8 cellular contexts compared by ENCODE assay signal in the genomic region with DNA sequence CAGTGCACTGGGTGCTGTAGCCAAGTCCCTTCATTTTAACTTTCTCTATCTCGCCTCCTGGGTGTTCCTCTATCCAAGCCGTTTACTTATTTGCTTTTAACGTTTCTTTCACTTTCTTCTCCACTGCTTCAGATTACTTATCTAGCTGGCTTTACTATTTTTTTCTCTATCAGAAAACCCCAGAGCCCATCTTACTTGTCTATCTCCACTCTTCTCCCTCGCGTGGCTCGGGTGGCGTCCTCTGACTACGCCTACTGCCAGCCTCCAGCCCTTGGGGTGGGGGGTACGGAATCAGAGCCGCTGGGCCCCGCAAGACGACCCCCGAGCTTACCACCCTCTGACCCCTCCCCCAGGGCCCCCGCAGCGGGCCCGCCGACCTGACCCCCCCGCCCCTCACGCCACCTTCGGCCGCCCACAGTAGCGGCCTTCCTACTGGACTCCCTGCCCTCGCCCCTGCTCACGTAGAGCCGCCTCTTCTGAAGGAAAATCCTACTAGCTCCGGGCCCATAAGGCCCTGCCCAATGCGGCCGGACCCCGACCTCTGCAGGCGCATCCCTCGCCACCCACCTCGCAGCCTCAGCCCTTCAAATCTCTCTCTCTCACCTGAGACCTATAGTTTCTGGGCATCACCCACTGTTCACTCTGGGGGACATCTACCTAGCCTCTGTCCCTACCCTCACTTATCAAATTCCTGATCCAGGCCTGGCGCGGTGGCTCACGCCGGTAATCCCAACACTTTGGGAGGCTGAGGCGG. TPM values are rescaled to one million over a fixed set of nuclear protein-coding genes. Genes with fewer than 3 reads are reported as not detected.
DNase-seq lines count a peak whose midpoint lies in the region; ATAC-seq, FAIRE-seq and TF ChIP-seq lines count a peak whose summit lies in the region.

No MANE protein-coding gene starts in this region.

- SMC1A ChIA-PET in GM12878 (lab: Charles Lee; ENCODE audit: uncharacterized antibody, unreplicated experiment), result interaction anchor here (1.3 kb wide), 1 partner anchor 68 kb away, joined by 3 read pairs; no protein-coding TSS in a partner anchor

- RAD21 ChIA-PET in GM12878 (lab: Charles Lee; ENCODE audit: unreplicated experiment), result interaction anchor here (1.0 to 2.0 kb wide), 3 partner anchors 15 to 105 kb away, joined by 3 to 10 read pairs (median 3); partner anchors contain the start of gene PSMB10

- peak overlapping the region; percentile 96 for H3K4me3 ChIP-seq in GM12878
- H3K4me3 ChIP-seq in right lobe of liver, result peak overlapping the region; percentile 79 to 91 (median 88)
- H3K4me3 ChIP-seq in uterus, result peak overlapping the region; percentile 73 to 92

- peak overlapping the region; percentile 96 for H3K27ac Mint-ChIP-seq in activated naive CD4-positive, alpha-beta T cell treated with anti-CD3 and anti-CD28 coated beads, Interleukin-2, amount 50 U/mL, for 24 hours

- TF ChIP-seq RAD21 in GM12878 (IDR thresholded peaks at IDR 0.05; ENCODE audit: insufficient read depth, low read depth, low read length), result no peak

- WGBS in GM12878 (ENCODE audit: insufficient coverage, insufficient replicate concordance, low lambda C conversion rate, missing lambda C conversion rate), result 41% methylated on average over 24 of the region's 37 CpGs
- WGBS in right lobe of liver (ENCODE audit: insufficient coverage, low coverage, low lambda C conversion rate, missing lambda C conversion rate), result 49% methylated on average over 27 of the region's 37 CpGs

- H3K36me3 ChIP-seq in GM12878 (ENCODE audit: control insufficient read depth in 2 of 2, insufficient read depth in 2 of 2, low read length in 1 of 2) (no peaks in the 10 kb centered on the region), right lobe of liver (no peaks in the 10 kb centered on the region), uterus (no peaks in the 10 kb centered on the region)

- peak overlapping the region; percentile 96 for H3K4me2 ChIP-seq in GM12878 (ENCODE audit: control insufficient read depth, insufficient read depth)

- H3K9me3 Mint-ChIP-seq in activated naive CD4-positive, alpha-beta T cell treated with anti-CD3 and anti-CD28 coated beads, Interleukin-2, amount 50 U/mL, for 24 hours, result no peaks in the 10 kb centered on the region

- no peak for DNase-seq in activated naive CD4-positive, alpha-beta T cell treated with anti-CD3 and anti-CD28 coated beads, Interleukin-2, amount 50 U/mL, for 16 hours
- no peak for DNase-seq in GM12878 (ENCODE audit: low read depth, low spot score)
- no peak for DNase-seq in right lobe of liver
- DNase-seq in uterus, result peak in 1 of 2 donors; percentile 45
- DNase-seq in NCI-H748 treated with DMSO at 0.1 percent for 48 hours (lab: John Stamatoyannopoulos, UW), result no peak

- no peak for FAIRE-seq in GM12878 (lab: Jason Lieb, UNC)

- ATAC-seq in GM12878, result no peak; the same call in 2 of the 3 replicates
- ATAC-seq in right lobe of liver, result no peak
- no peak for ATAC-seq in GM18861 (IDR thresholded peaks at IDR 0.05; ENCODE audit: unreplicated experiment)
- no peak for ATAC-seq in GM18870 (IDR thresholded peaks at IDR 0.05; ENCODE audit: unreplicated experiment)

- BruUV-seq in GM12878 (replicated peaks; lab: Mats Ljungman, UMichigan), result no TSS peak

- H3K4me1 ChIP-seq in GM12878 (ENCODE audit: control insufficient read depth, insufficient read depth, low read length), result peaks cover 25% of the 10 kb centered on the region
- peaks cover 0 to 19% (median 2%) of the 10 kb centered on the region in 4 donors for H3K4me1 ChIP-seq in right lobe of liver
- peaks cover 3 to 11% of the 10 kb centered on the region in 2 donors for H3K4me1 ChIP-seq in uterus

- no peaks in the 10 kb centered on the region for H3K36me3 Mint-ChIP-seq in activated naive CD4-positive, alpha-beta T cell treated with anti-CD3 and anti-CD28 coated beads, Interleukin-2, amount 50 U/mL, for 24 hours

- peak overlapping the region; percentile 83 for H3K9ac ChIP-seq in GM12878 (ENCODE audit: control insufficient read depth, insufficient read depth, low read length)

- H4K20me1 ChIP-seq in GM12878 (ENCODE audit: control insufficient read depth, insufficient read depth), result no peaks in the 10 kb centered on the region

- TF ChIP-seq POLR2A in GM12878 (IDR thresholded peaks at IDR 0.05; ENCODE audit: low read depth, low read length) (no peak), right lobe of liver (IDR thresholded peaks at IDR 0.05) (no peak), uterus (IDR thresholded peaks at IDR 0.05) (no peak)

- H3K79me2 ChIP-seq in GM12878 (ENCODE audit: control insufficient read depth, insufficient read depth, low read length), result peaks cover 20% of the 10 kb centered on the region

- H3K9me3 ChIP-seq in GM12878 (replicated peaks; ENCODE audit: control insufficient read depth, insufficient read depth, low read length), result no peaks in the 10 kb centered on the region
- H3K9me3 ChIP-seq in right lobe of liver, result no peaks in the 10 kb centered on the region
- H3K9me3 ChIP-seq in uterus, result no peaks in the 10 kb centered on the region

- H3K27me3 Mint-ChIP-seq in activated naive CD4-positive, alpha-beta T cell treated with anti-CD3 and anti-CD28 coated beads, Interleukin-2, amount 50 U/mL, for 24 hours, result no peaks in the 10 kb centered on the region

- intact Hi-C loops in GM12878 (cut with micrococcal nuclease; ENCODE audit: unreplicated experiment) (loop anchor here (2.0 kb wide), 2 partner anchors 15 to 71 kb away; no protein-coding TSS in a partner anchor), right lobe of liver (cut with DNase I) (no loop called here), uterus (cut with DNase I; ENCODE audit: low total_unique reads) (no loop called here)

- H2AFZ ChIP-seq in GM12878 (ENCODE audit: control insufficient read depth, low read depth, low read length), result peak overlapping the region; percentile 89

- in situ Hi-C loops in GM12878 (cut with MboI), result no loop called here

- H3K27ac ChIP-seq in GM12878 (ENCODE audit: control insufficient read depth, insufficient read depth) (peak overlapping the region; percentile 76), right lobe of liver (peak overlapping the region; percentile 72 to 90 (median 76)), uterus (peak overlapping the region; percentile 94 to 96)

- peaks cover 26% of the 10 kb centered on the region for H3K4me1 Mint-ChIP-seq in activated naive CD4-positive, alpha-beta T cell treated with anti-CD3 and anti-CD28 coated beads, Interleukin-2, amount 50 U/mL, for 24 hours

- POLR2A ChIA-PET in GM12878 (lab: Charles Lee), result interaction anchor here (0.6 to 1.4 kb wide), 8 partner anchors 12 to 105 kb away, joined by 3 to 7 read pairs (median 4); partner anchors contain the start of gene PSMB10

- no peak for TF ChIP-seq EP300 in GM12878 (IDR thresholded peaks at IDR 0.05; ENCODE audit: borderline replicate concordance in 1 of 2, control insufficient read depth in 1 of 2, low read depth in 2 of 2, low read length in 2 of 2)

- TF ChIP-seq CTCF in GM12878 (IDR thresholded peaks at IDR 0.05 in 2 of 3, conservative IDR thresholded peaks at IDR 0.05 in 1 of 3; ENCODE audit: control insufficient read depth in 2 of 3, extremely low read depth in 1 of 3, insufficient read depth in 1 of 3, low read depth in 3 of 3, low read length in 3 of 3) (no peak), right lobe of liver (IDR thresholded peaks at IDR 0.05) (no peak), uterus (IDR thresholded peaks at IDR 0.05) (peak in 1 of 4 experiments; percentile 15)

- CTCF ChIA-PET in GM12878 (lab: Yijun Ruan, JAX), result interaction anchor here (0.6 to 0.9 kb wide), 4 partner anchors 16 to 86 kb away, joined by 3 to 4 read pairs (median 4); no protein-coding TSS in a partner anchor

- H3K4me3 Mint-ChIP-seq in activated naive CD4-positive, alpha-beta T cell treated with anti-CD3 and anti-CD28 coated beads, Interleukin-2, amount 50 U/mL, for 24 hours, result peak overlapping the region; percentile 99

- H3K27me3 ChIP-seq in GM12878 (replicated peaks in 1 of 2; ENCODE audit: control insufficient read depth in 2 of 2, insufficient read depth in 2 of 2, low read length in 1 of 2) (no peaks in the 10 kb centered on the region), right lobe of liver (no peaks in the 10 kb centered on the region), uterus (no peaks in the 10 kb centered on the region)

RNA-seq across cellular contexts. Expression of gene SLC12A4, which starts 1.0 kb away (rescaled TPM):
- total RNA-seq in GM12878 (2013; cell fraction: nucleolus; rRNA removed), result 63.1 and 79.0 TPM in 2 replicates
- 13.7 and 14.5 TPM in 2 replicates for total RNA-seq in GM12878 (2014; rRNA removed)
- 9.2 and 11.3 TPM in 2 replicates for total RNA-seq in GM12878 (2014; rRNA removed; fragmentation: Illumina TruSeq; extraction: Trizol)
- 33.9 and 39.9 TPM in 2 replicates for total RNA-seq in GM12878 (2021)
- 10.0 TPM for polyA plus RNA-seq in GM12878 (2011; ENCODE audit: low read depth)
- polyA plus RNA-seq in GM12878 (2011; rRNA removed), result 6.8 and 14.0 TPM in 2 replicates
- 16.1 and 17.3 TPM in 2 replicates for polyA plus RNA-seq in GM12878 (2011; cell fraction: cytosol; rRNA removed)
- 100 and 120 TPM in 2 replicates for polyA plus RNA-seq in GM12878 (2011; cell fraction: nucleus; rRNA removed)
- 24.8 and 27.4 TPM in 2 replicates for polyA plus RNA-seq in GM12878 (2012)
- 11.5 and 14.0 TPM in 2 replicates for polyA plus RNA-seq in GM12878 (2014; fragmentation: Illumina TruSeq; extraction: Trizol)
- polyA plus RNA-seq in GM12878 (2014; fragmentation: Nextera tagmentation; extraction: Ambion mirVana), result 1 to 10 TPM in 1 of 2 experiments, under 1 TPM in 1; 0.95 to 1.7 TPM
- polyA plus RNA-seq in GM12878 (2014; rRNA removed), result 17.5 and 18.7 TPM in 2 replicates
- 10 to 100 TPM; 18.6 to 18.7 TPM for polyA plus RNA-seq in GM12878 (2016; fragmentation: Nextera tagmentation; extraction: Ambion mirVana)
- 28.6 and 29.4 TPM in 2 replicates for polyA minus RNA-seq in GM12878 (2011; rRNA and poly(A)+ RNA removed)
- polyA minus RNA-seq in GM12878 (2011; cell fraction: cytosol; rRNA and poly(A)+ RNA removed), result 8.3 and 10.0 TPM in 2 replicates
- 32.5 and 41.5 TPM in 2 replicates for polyA minus RNA-seq in GM12878 (2011; cell fraction: nucleus; rRNA and poly(A)+ RNA removed)
- total RNA-seq in right lobe of liver, result 10 to 100 TPM; 17.2 to 40.0 (median 21.9) TPM
- total RNA-seq in uterus, result 100 to 1,000 TPM in 1 of 4 donors, 10 to 100 TPM in 3; 25.6 to 137 (median 62.3) TPM

RNA-seq across cellular contexts. Expression of gene DPEP3, which starts 10.8 kb away (rescaled TPM):
- 0.19 TPM in 1 of 2 replicates, not detected in the other for total RNA-seq in GM12878 (2013; cell fraction: nucleolus; rRNA removed)
- 0.11 TPM in 1 of 2 replicates, not detected in the other for total RNA-seq in GM12878 (2014; rRNA removed)
- not detected in 2 replicates for total RNA-seq in GM12878 (2014; rRNA removed; fragmentation: Illumina TruSeq; extraction: Trizol)
- not detected in 2 replicates for total RNA-seq in GM12878 (2021)
- polyA plus RNA-seq in GM12878 (2011; ENCODE audit: low read depth), result not detected
- polyA plus RNA-seq in GM12878 (2011; rRNA removed), result not detected in 2 replicates
- polyA plus RNA-seq in GM12878 (2011; cell fraction: cytosol; rRNA removed), result not detected in 2 replicates
- 0.06 and 0.16 TPM in 2 replicates for polyA plus RNA-seq in GM12878 (2011; cell fraction: nucleus; rRNA removed)
- polyA plus RNA-seq in GM12878 (2012), result 0.09 TPM in 1 of 2 replicates, not detected in the other
- polyA plus RNA-seq in GM12878 (2014; fragmentation: Illumina TruSeq; extraction: Trizol), result not detected in 2 replicates
- not detected for polyA plus RNA-seq in GM12878 (2014; fragmentation: Nextera tagmentation; extraction: Ambion mirVana)
- not detected in 2 replicates for polyA plus RNA-seq in GM12878 (2014; rRNA removed)
- polyA plus RNA-seq in GM12878 (2016; fragmentation: Nextera tagmentation; extraction: Ambion mirVana), result not detected
- 0.10 TPM in 1 of 2 replicates, not detected in the other for polyA minus RNA-seq in GM12878 (2011; rRNA and poly(A)+ RNA removed)
- polyA minus RNA-seq in GM12878 (2011; cell fraction: cytosol; rRNA and poly(A)+ RNA removed), result not detected in 2 replicates
- polyA minus RNA-seq in GM12878 (2011; cell fraction: nucleus; rRNA and poly(A)+ RNA removed), result not detected in 2 replicates
- total RNA-seq in right lobe of liver, result under 1 TPM in 1 of 6 experiments, not detected in 5; 0.10 TPM
- under 1 TPM in 1 of 4 donors, not detected in 3; 0.14 TPM for total RNA-seq in uterus

RNA-seq across cellular contexts. Expression of gene LCAT, which starts 25.5 kb away (rescaled TPM):
- 13.4 and 18.7 TPM in 2 replicates for total RNA-seq in GM12878 (2013; cell fraction: nucleolus; rRNA removed)
- total RNA-seq in GM12878 (2014; rRNA removed) (3.8 and 5.2 TPM in 2 replicates), GM12878 (2014; rRNA removed; fragmentation: Illumina TruSeq; extraction: Trizol) (2.3 and 3.1 TPM in 2 replicates), GM12878 (2021) (8.2 and 11.7 TPM in 2 replicates), right lobe of liver (100 to 1,000 TPM in 4 of 6 experiments, 10 to 100 TPM in 2; 29.4 to 207 (median 137) TPM), uterus (10 to 100 TPM; 11.0 to 75.2 (median 12.4) TPM)
- polyA plus RNA-seq in GM12878 (2011; ENCODE audit: low read depth), result 4.3 TPM
- polyA plus RNA-seq in GM12878 (2011; rRNA removed) (1.2 and 2.6 TPM in 2 replicates), GM12878 (2014; fragmentation: Illumina TruSeq; extraction: Trizol) (0.92 and 3.4 TPM in 2 replicates), GM12878 (2014; fragmentation: Nextera tagmentation; extraction: Ambion mirVana) (under 1 TPM; 0.61 to 0.71 TPM), GM12878 (2014; rRNA removed) (6.5 and 11.7 TPM in 2 replicates), GM12878 (2016; fragmentation: Nextera tagmentation; extraction: Ambion mirVana) (1 to 10 TPM; 3.3 TPM)
- 1.9 and 3.1 TPM in 2 replicates for polyA plus RNA-seq in GM12878 (2011; cell fraction: cytosol; rRNA removed)
- polyA plus RNA-seq in GM12878 (2011; cell fraction: nucleus; rRNA removed), result 30.9 and 31.6 TPM in 2 replicates
- polyA plus RNA-seq in GM12878 (2012), result 9.7 and 9.9 TPM in 2 replicates
- polyA minus RNA-seq in GM12878 (2011; rRNA and poly(A)+ RNA removed), result 0.51 and 1.5 TPM in 2 replicates
- 2.0 and 2.4 TPM in 2 replicates for polyA minus RNA-seq in GM12878 (2011; cell fraction: cytosol; rRNA and poly(A)+ RNA removed)
- polyA minus RNA-seq in GM12878 (2011; cell fraction: nucleus; rRNA and poly(A)+ RNA removed), result 2.1 and 6.4 TPM in 2 replicates

RNA-seq across cellular contexts. Expression of gene DPEP2, which starts 29.8 kb away (rescaled TPM):
- total RNA-seq in GM12878 (2013; cell fraction: nucleolus; rRNA removed), result 1.6 and 3.5 TPM in 2 replicates
- total RNA-seq in GM12878 (2014; rRNA removed), result 2.8 and 3.4 TPM in 2 replicates
- total RNA-seq in GM12878 (2014; rRNA removed; fragmentation: Illumina TruSeq; extraction: Trizol), result 0.78 and 1.0 TPM in 2 replicates
- total RNA-seq in GM12878 (2021), result 1.9 and 2.7 TPM in 2 replicates
- polyA plus RNA-seq in GM12878 (2011; ENCODE audit: low read depth), result 3.9 TPM
- 0.04 TPM in 1 of 2 replicates, not detected in the other for polyA plus RNA-seq in GM12878 (2011; rRNA removed)
- polyA plus RNA-seq in GM12878 (2011; cell fraction: cytosol; rRNA removed), result 0.15 TPM in 1 of 2 replicates, not detected in the other
- polyA plus RNA-seq in GM12878 (2011; cell fraction: nucleus; rRNA removed), result 0.06 and 0.34 TPM in 2 replicates
- polyA plus RNA-seq in GM12878 (2012), result 5.0 and 5.8 TPM in 2 replicates
- 1.5 and 1.9 TPM in 2 replicates for polyA plus RNA-seq in GM12878 (2014; fragmentation: Illumina TruSeq; extraction: Trizol)
- polyA plus RNA-seq in GM12878 (2014; fragmentation: Nextera tagmentation; extraction: Ambion mirVana), result 1 to 10 TPM in 1 of 2 experiments, under 1 TPM in 1; 0.74 to 1.1 TPM
- polyA plus RNA-seq in GM12878 (2014; rRNA removed), result 2.4 and 2.5 TPM in 2 replicates
- polyA plus RNA-seq in GM12878 (2016; fragmentation: Nextera tagmentation; extraction: Ambion mirVana), result 1 to 10 TPM; 2.5 to 4.0 TPM
- 2.4 TPM in 1 of 2 replicates, not detected in the other for polyA minus RNA-seq in GM12878 (2011; rRNA and poly(A)+ RNA removed)
- polyA minus RNA-seq in GM12878 (2011; cell fraction: cytosol; rRNA and poly(A)+ RNA removed), result not detected in 2 replicates
- not detected in 2 replicates for polyA minus RNA-seq in GM12878 (2011; cell fraction: nucleus; rRNA and poly(A)+ RNA removed)
- 1 to 10 TPM in 5 of 6 experiments, under 1 TPM in 1; 0.93 to 2.3 (median 1.6) TPM for total RNA-seq in right lobe of liver
- 1 to 10 TPM in 1 of 4 donors, under 1 TPM in 2, not detected in 1; 0.77 to 2.3 (median 0.83) TPM for total RNA-seq in uterus

RNA-seq across cellular contexts. Expression of gene PSMB10, which starts 32.8 kb away (rescaled TPM):
- total RNA-seq in GM12878 (2013; cell fraction: nucleolus; rRNA removed), result 39.9 and 40.0 TPM in 2 replicates
- total RNA-seq in GM12878 (2014; rRNA removed), result 254 and 295 TPM in 2 replicates
- total RNA-seq in GM12878 (2014; rRNA removed; fragmentation: Illumina TruSeq; extraction: Trizol), result 97.2 and 108 TPM in 2 replicates
- 203 and 207 TPM in 2 replicates for total RNA-seq in GM12878 (2021)
- 72.9 TPM for polyA plus RNA-seq in GM12878 (2011; ENCODE audit: low read depth)
- polyA plus RNA-seq in GM12878 (2011; rRNA removed), result 32.0 and 70.6 TPM in 2 replicates
- 143 and 213 TPM in 2 replicates for polyA plus RNA-seq in GM12878 (2011; cell fraction: cytosol; rRNA removed)
- 119 and 159 TPM in 2 replicates for polyA plus RNA-seq in GM12878 (2011; cell fraction: nucleus; rRNA removed)
- 175 and 208 TPM in 2 replicates for polyA plus RNA-seq in GM12878 (2012)
- polyA plus RNA-seq in GM12878 (2014; fragmentation: Illumina TruSeq; extraction: Trizol), result 2.8 and 24.1 TPM in 2 replicates
- 10 to 100 TPM; 27.4 to 80.8 TPM for polyA plus RNA-seq in GM12878 (2014; fragmentation: Nextera tagmentation; extraction: Ambion mirVana)
- polyA plus RNA-seq in GM12878 (2014; rRNA removed), result 193 and 227 TPM in 2 replicates
- 100 to 1,000 TPM; 266 to 308 TPM for polyA plus RNA-seq in GM12878 (2016; fragmentation: Nextera tagmentation; extraction: Ambion mirVana)
- polyA minus RNA-seq in GM12878 (2011; rRNA and poly(A)+ RNA removed), result 36.1 and 94.3 TPM in 2 replicates
- polyA minus RNA-seq in GM12878 (2011; cell fraction: cytosol; rRNA and poly(A)+ RNA removed), result 78.3 and 81.0 TPM in 2 replicates
- polyA minus RNA-seq in GM12878 (2011; cell fraction: nucleus; rRNA and poly(A)+ RNA removed), result 42.3 and 71.6 TPM in 2 replicates
- total RNA-seq in right lobe of liver, result 10 to 100 TPM; 19.0 to 39.6 (median 22.7) TPM
- 10 to 100 TPM in 3 of 4 donors, 1 to 10 TPM in 1; 9.5 to 30.7 (median 15.3) TPM for total RNA-seq in uterus
